18 cellular contexts compared by ENCODE assay signal in genomic region chr17:8458128-8458527, GRCh38.
"Had no signal": no experiment of that assay in that cellular context is flagged by ENCODE, and none has a peak within 500 bp of the region (broad histone marks: within the 10 kb centered on the region; RNA-seq: fewer than 3 reads in every experiment).

No MANE protein-coding gene starts in this region.

- ATAC-seq: left colon; left ventricle myocardium superior; natural killer cell treated with Interleukin-12 subunit alpha and Interleukin-12 subunit beta and Interleukin-15 and Interleukin-18, amount 100 ng/mL, for 72 hours had no signal

- H3K9me3 Mint-ChIP-seq: endodermal cell; natural killer cell treated with Interleukin-12 subunit alpha and Interleukin-12 subunit beta and Interleukin-15 and Interleukin-18, amount 100 ng/mL, for 72 hours had no signal

- DNase-seq: colonic mucosa; effector CD4-positive, alpha-beta T cell; endodermal cell; foreskin melanocyte; head of caudate nucleus; left colon; left ventricle myocardium superior; mesenchymal stem cell; midbrain; occipital lobe; sigmoid colon; stimulated activated CD4-positive, alpha-beta T cell treated with anti-CD3 and anti-CD28 coated beads, Interleukin-2, amount 100 ng/mL, for 24 hours; stimulated activated CD4-positive, alpha-beta T cell treated with anti-CD3 and anti-CD28 coated beads, Interleukin-4, amount 100 ng/mL, for 4 hours; stimulated activated naive CD4-positive, alpha-beta T cell treated with Interleukin-2 at 50 U/mL for 16 hours; tibial artery; upper lobe of left lung; uterus had no signal

- H3K27me3 Mint-ChIP-seq: natural killer cell treated with Interleukin-12 subunit alpha and Interleukin-12 subunit beta and Interleukin-15 and Interleukin-18, amount 100 ng/mL, for 72 hours had no signal

- H3K4me3 Mint-ChIP-seq: endodermal cell; natural killer cell treated with Interleukin-12 subunit alpha and Interleukin-12 subunit beta and Interleukin-15 and Interleukin-18, amount 100 ng/mL, for 72 hours had no signal

- H3K27ac Mint-ChIP-seq: endodermal cell; natural killer cell treated with Interleukin-12 subunit alpha and Interleukin-12 subunit beta and Interleukin-15 and Interleukin-18, amount 100 ng/mL, for 72 hours had no signal
